In the genomic region with DNA sequence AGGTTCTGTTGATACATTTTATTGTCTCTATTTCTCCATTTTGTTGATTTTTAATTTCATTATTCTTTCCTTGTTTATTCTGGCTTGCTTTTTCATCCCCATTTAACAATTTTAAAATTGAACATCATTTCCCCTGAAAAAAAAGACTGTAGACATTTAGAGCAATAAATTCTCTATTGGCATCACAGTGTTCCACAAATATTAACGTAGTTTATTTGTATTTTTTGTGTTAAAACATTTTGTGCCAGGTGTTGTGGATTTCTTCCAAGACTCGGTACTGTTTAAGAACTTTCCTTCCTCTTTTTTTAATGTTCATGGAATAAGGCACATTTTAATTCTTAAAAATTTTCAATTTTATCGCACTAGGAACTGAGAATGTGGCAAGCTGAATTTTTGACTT, we compare ENCODE assay signal across 23 cellular contexts.
A peak's percentile ranks its signal among the peaks of the same experiment; 100 is the strongest.
DNase-seq lines count a peak whose midpoint lies in the region; ATAC-seq, FAIRE-seq and TF ChIP-seq lines count a peak whose summit lies in the region.
"Had no signal": no experiment of that assay in that cellular context is flagged by ENCODE, and none has a peak within 500 bp of the region (broad histone marks: within the 10 kb centered on the region; RNA-seq: fewer than 3 reads in every experiment).

No MANE protein-coding gene starts in this region.

- no peak overlapping the region for H3K4me3 ChIP-seq in A549
- no peak overlapping the region for H3K4me3 ChIP-seq in LNCaP clone FGC (ENCODE audit: low read depth, low read length)
- no peak overlapping the region for H3K4me3 ChIP-seq in prostate gland
- H3K4me3 ChIP-seq: BLaER1, GM12878 had no signal

- H3K4me2 ChIP-seq in A549: no peak overlapping the region
- H3K4me2 ChIP-seq: BLaER1 had no signal

- no peak for TF ChIP-seq RAD21 in A549 (conservative IDR thresholded peaks at IDR 0.05 in 1 of 2, IDR thresholded peaks at IDR 0.05 in 1 of 2)

- TF ChIP-seq POLR2A in A549 (IDR thresholded peaks at IDR 0.05; ENCODE audit: low read length) (no peak), prostate gland (IDR thresholded peaks at IDR 0.05) (no peak)

- ATAC-seq in A549 (no peak), GM19035 (IDR thresholded peaks at IDR 0.05; ENCODE audit: unreplicated experiment) (no peak)
- ATAC-seq: GM12878 had no signal

- POLR2A ChIA-PET in A549 (lab: Yijun Ruan, JAX): no interaction called here

- 27% methylated on average over 3 of the region's 3 CpGs for WGBS in A549 (ENCODE audit: missing lambda C conversion rate)
- WGBS in prostate gland: 41% methylated on average over 3 of the region's 3 CpGs

- no peak overlapping the region for H3K27ac ChIP-seq in A549
- H3K27ac ChIP-seq in prostate gland: peak overlapping the region; percentile 1 to 28
- H3K27ac ChIP-seq: BLaER1 had no signal

- no peaks in the 10 kb centered on the region for H3K36me3 ChIP-seq in prostate gland
- H3K36me3 ChIP-seq: BE2C, BLaER1 had no signal

- no peak for TF ChIP-seq EP300 in A549 (IDR thresholded peaks at IDR 0.05)

- CTCF ChIA-PET in A549 (lab: Yijun Ruan, JAX): no interaction called here

- DNase-seq in A549 (ENCODE audit: low read depth in 1 of 2, low spot score in 1 of 2) (no peak), LNCaP clone FGC (ENCODE audit: low read depth) (peak; percentile 85), prostate gland (ENCODE audit: low spot score) (peak; percentile 21), GOT3 (lab: John Stamatoyannopoulos, UW) (no peak), H4 (ENCODE audit: low spot score) (no peak)
- DNase-seq: ACHN; BE2C; C1 segment of cervical spinal cord; CD4-positive, alpha-beta memory T cell; CD4-positive, CD25-positive, alpha-beta regulatory T cell; CD8-positive, alpha-beta memory T cell; COR-L47; DMS 273 treated with DMSO at 0.1 percent for 48 hours; DMS153; DMS53; DMS79; DND-41; EL; GDM1 had no signal

- peak; percentile 23 for FAIRE-seq in A549 (lab: Jason Lieb, UNC)
- FAIRE-seq: GM12878, GM12892 had no signal

- no peaks in the 10 kb centered on the region for H3K27me3 ChIP-seq in prostate gland (replicated peaks; ENCODE audit: insufficient read depth)
- H3K27me3 ChIP-seq: BE2C, BLaER1 had no signal

- no peaks in the 10 kb centered on the region for H3K9me3 ChIP-seq in A549
- no peaks in the 10 kb centered on the region for H3K9me3 ChIP-seq in prostate gland
- H3K9me3 ChIP-seq: BE2C, BLaER1 had no signal

- no peak for TF ChIP-seq CTCF in A549 (IDR thresholded peaks at IDR 0.05)
- TF ChIP-seq CTCF in LNCaP clone FGC (IDR thresholded peaks at IDR 0.05; ENCODE audit: control insufficient read depth, extremely low read depth, insufficient read depth): no peak
- no peak for TF ChIP-seq CTCF in prostate gland (IDR thresholded peaks at IDR 0.05)

- intact Hi-C loops in prostate gland (cut with DNase I): no loop called here

- H3K4me1 ChIP-seq in A549 (no peaks in the 10 kb centered on the region), prostate gland (replicated peaks) (peaks cover 7% of the 10 kb centered on the region)
- H3K4me1 ChIP-seq: BE2C had no signal

TF ChIP-seq in A549, 52 proteins besides CTCF, POLR2A, EP300 and RAD21:
- no peak for TF ChIP-seq BHLHE40 (IDR thresholded peaks at IDR 0.05; ENCODE audit: low read depth, low read length)
- TF ChIP-seq KDM5A (IDR thresholded peaks at IDR 0.05): no peak
- no peak for TF ChIP-seq MAZ (IDR thresholded peaks at IDR 0.05; ENCODE audit: borderline replicate concordance, low read depth, low read length)
- TF ChIP-seq EHMT2 (IDR thresholded peaks at IDR 0.05; ENCODE audit: low read depth): no peak
- no peak for TF ChIP-seq KDM1A (IDR thresholded peaks at IDR 0.05; ENCODE audit: low read depth)
- no peak for TF ChIP-seq NR3C1 (IDR thresholded peaks at IDR 0.05)
- TF ChIP-seq, protein P1, sequence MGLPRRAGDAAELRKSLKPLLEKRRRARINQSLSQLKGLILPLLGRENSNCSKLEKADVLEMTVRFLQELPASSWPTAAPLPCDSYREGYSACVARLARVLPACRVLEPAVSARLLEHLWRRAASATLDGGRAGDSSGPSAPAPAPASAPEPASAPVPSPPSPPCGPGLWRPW (IDR thresholded peaks at IDR 0.05): no peak
- TF ChIP-seq SMC3 (IDR thresholded peaks at IDR 0.05): no peak
- TF ChIP-seq NFE2L2 (conservative IDR thresholded peaks at IDR 0.05; ENCODE audit: low read length): no peak
- no peak for TF ChIP-seq JUNB (IDR thresholded peaks at IDR 0.05)

Comparison
In these comparisons a context has a peak if more than half of its experiments do, and no peak if none do; other contexts are left out.
1. DNase-seq: peak in LNCaP clone FGC (single experiment) and prostate gland (single experiment); none in A549 (0 of 2), GOT3 (single experiment) and H4 (single experiment).
2. H3K27ac ChIP-seq: peak in prostate gland (2 of 2); none in A549 (0 of 2).